In genomic region chr3:4722103-4722502, GRCh38 we compare ENCODE assay signal across 9 cellular contexts.
DNase-seq lines count a peak whose midpoint lies in the region; ATAC-seq, FAIRE-seq and TF ChIP-seq lines count a peak whose summit lies in the region.
"Had no signal": no experiment of that assay in that cellular context is flagged by ENCODE, and none has a peak within 500 bp of the region (broad histone marks: within the 10 kb centered on the region; RNA-seq: fewer than 3 reads in every experiment).

No MANE protein-coding gene starts in this region.

- peak; percentile 82 for FAIRE-seq in GM18507 (lab: Jason Lieb, UNC)

- H3K27me3 Mint-ChIP-seq in T-helper 17 cell, result no peaks in the 10 kb centered on the region
- H3K27me3 Mint-ChIP-seq in neural crest cell (ENCODE audit: low read depth), result peaks cover 5% of the 10 kb centered on the region
- H3K27me3 Mint-ChIP-seq: memory B cell had no signal

- H3K27ac Mint-ChIP-seq in T-helper 17 cell (peak overlapping the region; percentile 81), neural crest cell (ENCODE audit: unreplicated experiment) (no peak overlapping the region)
- H3K27ac Mint-ChIP-seq: memory B cell had no signal

- H3K4me1 Mint-ChIP-seq in T-helper 17 cell (peaks cover 22% of the 10 kb centered on the region), neural crest cell (peaks cover 4% of the 10 kb centered on the region)

- H3K9me3 ChIP-seq in T-helper 17 cell (ENCODE audit: control insufficient read depth, low read length, poor library complexity, severe bottlenecking) (no peaks in the 10 kb centered on the region), esophagus (ENCODE audit: control insufficient read depth in 2 of 2, insufficient read depth in 1 of 2, low read depth in 1 of 2, low read length in 1 of 2) (no peaks in the 10 kb centered on the region)

- no peak overlapping the region for H3K4me3 Mint-ChIP-seq in T-helper 17 cell
- H3K4me3 Mint-ChIP-seq in neural crest cell, result no peak overlapping the region
- H3K4me3 Mint-ChIP-seq: memory B cell had no signal

- peaks cover 5 to 10% of the 10 kb centered on the region in 2 donors for H3K4me1 ChIP-seq in esophagus (ENCODE audit: control insufficient read depth in 2 of 2, insufficient read depth in 2 of 2, low read length in 1 of 2)

- peak; percentile 67 for TF ChIP-seq RAD21 in Ishikawa (IDR thresholded peaks at IDR 0.05; ENCODE audit: low read depth)

- peaks cover 2 to 3% of the 10 kb centered on the region in 2 donors for H3K36me3 ChIP-seq in esophagus (ENCODE audit: control insufficient read depth in 2 of 2, insufficient read depth in 2 of 2, low read length in 1 of 2)

- 30 to 32% methylated on average over 6 of the region's 6 CpGs for WGBS in esophagus, 2 donors

- peak; percentile 57 for DNase-seq in AG09309 (ENCODE audit: low read depth)
- DNase-seq in GM18507 (ENCODE audit: extremely low spot score, insufficient read length, low read depth), result peak; percentile 42
- no peak for DNase-seq in T-helper 17 cell
- DNase-seq in neural crest cell (ENCODE audit: low read depth, low spot score), result no peak
- DNase-seq in NCI-H2171 (lab: John Stamatoyannopoulos, UW), result no peak
- no peak for DNase-seq in activated CD8-positive, alpha-beta memory T cell treated with anti-CD3 and anti-CD28 coated beads, Interleukin-2, amount 50 U/mL, for 4 hours

- no peaks in the 10 kb centered on the region for H3K9me3 Mint-ChIP-seq in neural crest cell
- H3K9me3 Mint-ChIP-seq: memory B cell had no signal

- no peak overlapping the region for H3K4me3 ChIP-seq in AG09309 (ENCODE audit: control insufficient read depth, low read depth, low read length)
- no peak overlapping the region for H3K4me3 ChIP-seq in esophagus (ENCODE audit: low read depth in 1 of 2, low read length in 2 of 2)

- TF ChIP-seq CTCF in AG09309 (IDR thresholded peaks at IDR 0.05; ENCODE audit: control insufficient read depth, insufficient read depth, low read depth, low read length, missing control alignments), result peak; percentile 52
- TF ChIP-seq CTCF in neural crest cell (conservative IDR thresholded peaks at IDR 0.05), result peak; percentile 58

- no peaks in the 10 kb centered on the region for H3K27me3 ChIP-seq in esophagus (ENCODE audit: control insufficient read depth in 1 of 2, insufficient read depth in 2 of 2, low read length in 2 of 2)

- no peak for TF ChIP-seq EP300 in Ishikawa (IDR thresholded peaks at IDR 0.05; ENCODE audit: borderline replicate concordance)

- H3K27ac ChIP-seq in esophagus (ENCODE audit: low read depth in 2 of 2, low read length in 1 of 2), result peak overlapping the region; percentile 78 to 83

- peaks cover 12% of the 10 kb centered on the region for H3K36me3 Mint-ChIP-seq in T-helper 17 cell (ENCODE audit: low read depth)
- no peaks in the 10 kb centered on the region for H3K36me3 Mint-ChIP-seq in neural crest cell (ENCODE audit: low read depth)

- ATAC-seq in T-helper 17 cell, result peak; percentile 70

TF ChIP-seq in Ishikawa, 13 proteins besides CTCF, POLR2A, EP300 and RAD21:
- TF ChIP-seq EGR1 (IDR thresholded peaks at IDR 0.05), result no peak
- TF ChIP-seq, protein P1, sequence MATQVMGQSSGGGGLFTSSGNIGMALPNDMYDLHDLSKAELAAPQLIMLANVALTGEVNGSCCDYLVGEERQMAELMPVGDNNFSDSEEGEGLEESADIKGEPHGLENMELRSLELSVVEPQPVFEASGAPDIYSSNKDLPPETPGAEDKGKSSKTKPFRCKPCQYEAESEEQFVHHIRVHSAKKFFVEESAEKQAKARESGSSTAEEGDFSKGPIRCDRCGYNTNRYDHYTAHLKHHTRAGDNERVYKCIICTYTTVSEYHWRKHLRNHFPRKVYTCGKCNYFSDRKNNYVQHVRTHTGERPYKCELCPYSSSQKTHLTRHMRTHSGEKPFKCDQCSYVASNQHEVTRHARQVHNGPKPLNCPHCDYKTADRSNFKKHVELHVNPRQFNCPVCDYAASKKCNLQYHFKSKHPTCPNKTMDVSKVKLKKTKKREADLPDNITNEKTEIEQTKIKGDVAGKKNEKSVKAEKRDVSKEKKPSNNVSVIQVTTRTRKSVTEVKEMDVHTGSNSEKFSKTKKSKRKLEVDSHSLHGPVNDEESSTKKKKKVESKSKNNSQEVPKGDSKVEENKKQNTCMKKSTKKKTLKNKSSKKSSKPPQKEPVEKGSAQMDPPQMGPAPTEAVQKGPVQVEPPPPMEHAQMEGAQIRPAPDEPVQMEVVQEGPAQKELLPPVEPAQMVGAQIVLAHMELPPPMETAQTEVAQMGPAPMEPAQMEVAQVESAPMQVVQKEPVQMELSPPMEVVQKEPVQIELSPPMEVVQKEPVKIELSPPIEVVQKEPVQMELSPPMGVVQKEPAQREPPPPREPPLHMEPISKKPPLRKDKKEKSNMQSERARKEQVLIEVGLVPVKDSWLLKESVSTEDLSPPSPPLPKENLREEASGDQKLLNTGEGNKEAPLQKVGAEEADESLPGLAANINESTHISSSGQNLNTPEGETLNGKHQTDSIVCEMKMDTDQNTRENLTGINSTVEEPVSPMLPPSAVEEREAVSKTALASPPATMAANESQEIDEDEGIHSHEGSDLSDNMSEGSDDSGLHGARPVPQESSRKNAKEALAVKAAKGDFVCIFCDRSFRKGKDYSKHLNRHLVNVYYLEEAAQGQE (IDR thresholded peaks at IDR 0.05; ENCODE audit: low read depth), result no peak
TF ChIP-seq in Ishikawa: peak in this region for 0.

Comparison
In these comparisons a context has a peak if more than half of its experiments do, and no peak if none do; other contexts are left out.
1. DNase-seq: peak in AG09309 (single experiment) and GM18507 (single experiment); none in T-helper 17 cell (0 of 3), neural crest cell (single experiment), NCI-H2171 (single experiment) and activated CD8-positive, alpha-beta memory T cell treated with anti-CD3 and anti-CD28 coated beads, Interleukin-2, amount 50 U/mL, for 4 hours (single experiment).